Comparison of ENCODE assay signal across 12 cellular contexts in the genomic region with DNA sequence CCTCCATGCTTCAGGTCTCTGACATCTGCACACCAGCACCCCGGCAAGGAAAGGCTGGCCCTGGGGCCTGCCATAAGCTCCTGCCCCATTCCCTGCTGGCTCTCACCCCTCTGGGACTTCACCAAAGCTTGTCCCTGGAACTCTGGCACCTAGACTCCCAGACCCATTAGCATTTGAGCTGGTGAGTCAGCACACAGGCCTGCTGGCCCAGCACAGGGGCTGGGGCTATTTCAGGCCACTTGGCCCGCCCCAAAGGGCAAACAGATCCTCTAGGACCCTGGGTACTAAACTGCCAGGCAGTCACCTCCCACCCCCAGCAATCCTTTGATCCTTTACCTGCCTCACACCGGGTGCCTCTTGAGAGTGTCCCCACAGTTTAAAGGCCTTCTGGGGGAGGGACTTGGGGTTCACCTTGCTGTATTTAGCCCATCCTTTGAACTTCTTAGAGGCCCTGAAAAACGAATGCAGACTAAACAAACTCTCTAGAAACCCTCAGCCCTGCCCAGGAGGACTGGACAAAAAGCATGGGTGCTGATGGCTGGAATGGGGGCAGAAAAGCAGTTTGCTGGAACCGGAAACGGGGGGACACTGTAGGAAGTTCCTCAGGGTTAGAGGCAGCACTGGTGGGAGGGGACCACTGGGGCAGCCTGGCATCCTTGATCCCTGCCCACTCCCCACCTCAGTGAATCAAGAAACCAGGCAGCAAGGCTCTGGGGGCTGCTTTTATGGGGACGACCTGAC. TPM values are rescaled to one million over a fixed set of nuclear protein-coding genes. Genes with fewer than 3 reads are reported as not detected.
DNase-seq lines count a peak whose midpoint lies in the region; ATAC-seq and TF ChIP-seq lines count a peak whose summit lies in the region.
"Had no signal": no experiment of that assay in that cellular context is flagged by ENCODE, and none has a peak within 500 bp of the region (broad histone marks: within the 10 kb centered on the region; RNA-seq: fewer than 3 reads in every experiment).

No MANE protein-coding gene starts in this region.

- no peak overlapping the region for H3K4me3 Mint-ChIP-seq in endothelial cell (ENCODE audit: unreplicated experiment)
- H3K4me3 Mint-ChIP-seq: CD4-positive, CD25-positive, alpha-beta regulatory T cell had no signal

- TF ChIP-seq CTCF in AG04450 (IDR thresholded peaks at IDR 0.05; ENCODE audit: low read depth, low read length) (no peak), fibroblast of lung (conservative IDR thresholded peaks at IDR 0.05 in 1 of 2, IDR thresholded peaks at IDR 0.05 in 1 of 2; ENCODE audit: low read depth in 1 of 2, low read length in 2 of 2) (no peak), endothelial cell (IDR thresholded peaks at IDR 0.05; ENCODE audit: unreplicated experiment) (no peak)

- no peak overlapping the region for H3K27ac Mint-ChIP-seq in endothelial cell (ENCODE audit: unreplicated experiment)

- peak overlapping the region; percentile 8 for H3K4me2 ChIP-seq in fibroblast of lung (ENCODE audit: extremely low read depth, insufficient read depth, low read length)

- CTCF ChIA-PET in AG04450 (lab: Charles Lee) = interaction anchor here (1.0 to 2.1 kb wide), 4 partner anchors 18 to 39 kb away, joined by 3 to 8 read pairs (median 5); partner anchors contain the start of gene PDK2

- peaks cover 28% of the 10 kb centered on the region for H3K27me3 Mint-ChIP-seq in endothelial cell (ENCODE audit: unreplicated experiment)

- no peaks in the 10 kb centered on the region for H3K27me3 ChIP-seq in AG04450 (ENCODE audit: control insufficient read depth, insufficient read depth, low read length)
- H3K27me3 ChIP-seq in HUES64 (ENCODE audit: insufficient read depth, low read length) = peaks cover 5% of the 10 kb centered on the region
- H3K27me3 ChIP-seq in fibroblast of lung (ENCODE audit: control insufficient read depth, insufficient read depth, low read length) = no peaks in the 10 kb centered on the region

- no peaks in the 10 kb centered on the region for H3K79me2 ChIP-seq in fibroblast of lung (ENCODE audit: control insufficient read depth, insufficient read depth, low read length)

- peaks cover 32% of the 10 kb centered on the region for H3K36me3 Mint-ChIP-seq in endothelial cell (ENCODE audit: low read depth, unreplicated experiment)

- H4K20me1 ChIP-seq in fibroblast of lung (ENCODE audit: control insufficient read depth, extremely low read depth, insufficient read depth, low read length) = no peaks in the 10 kb centered on the region

- H3K9me3 ChIP-seq in AG04450 (ENCODE audit: control insufficient read depth, insufficient read depth, low read length) (no peaks in the 10 kb centered on the region; the same call in 1 of the 2 replicates), HUES64 (ENCODE audit: insufficient read depth, low read depth, low read length) (no peaks in the 10 kb centered on the region), fibroblast of lung (ENCODE audit: control insufficient read depth, insufficient read depth, low read depth, low read length) (no peaks in the 10 kb centered on the region)
- H3K9me3 ChIP-seq: colonic mucosa had no signal

- H3K9ac ChIP-seq in HUES64 (ENCODE audit: low read depth, low read length) = no peak overlapping the region
- H3K9ac ChIP-seq in fibroblast of lung (ENCODE audit: insufficient read depth, low read length) = no peak overlapping the region

- WGBS in HUES64 = 44% methylated on average over 6 of the region's 7 CpGs

- no peak overlapping the region for H3K4me3 ChIP-seq in AG04450 (ENCODE audit: low read depth, low read length)
- H3K4me3 ChIP-seq in HUES64 (ENCODE audit: low read length) = no peak overlapping the region
- no peak overlapping the region for H3K4me3 ChIP-seq in fibroblast of lung (replicated peaks in 1 of 4; ENCODE audit: control extremely low read depth in 1 of 4, insufficient read depth in 1 of 4, low read depth in 3 of 4, low read length in 4 of 4)
- H3K4me3 ChIP-seq: colonic mucosa had no signal

- H3K9me3 Mint-ChIP-seq in endothelial cell (ENCODE audit: unreplicated experiment) = no peaks in the 10 kb centered on the region

- DNase-seq in AG04450 (ENCODE audit: low read depth, low spot score) = no peak
- peak; percentile 48 to 72 for DNase-seq in fibroblast of lung (ENCODE audit: low read depth in 2 of 2)
- peak; percentile 16 for DNase-seq in midbrain (lab: John Stamatoyannopoulos, UW)
- no peak for DNase-seq in activated CD8-positive, alpha-beta memory T cell treated with anti-CD3 and anti-CD28 coated beads, Interleukin-2, amount 50 U/mL, for 48 hours
- no peak for DNase-seq in occipital lobe (lab: John Stamatoyannopoulos, UW)
- no peak for DNase-seq in endothelial cell (ENCODE audit: low spot score)
- DNase-seq: CD4-positive, CD25-positive, alpha-beta regulatory T cell; colonic mucosa; NCI-H187; stimulated activated CD4-positive, alpha-beta T cell treated with anti-CD3 and anti-CD28 coated beads, Interleukin-1b, Interleukin-23, amount 100 ng/mL, for 48 hours had no signal

- H3K36me3 ChIP-seq in HUES64 (ENCODE audit: insufficient read depth, low read length) (peaks cover 17% of the 10 kb centered on the region), fibroblast of lung (ENCODE audit: control insufficient read depth, insufficient read depth, low read length) (peaks cover 22% of the 10 kb centered on the region)

- peak overlapping the region; percentile 57 for H3K27ac ChIP-seq in AG04450 (ENCODE audit: low read depth, low read length)
- H3K27ac ChIP-seq in HUES64 (ENCODE audit: low read depth, low read length) = peak overlapping the region; percentile 12; the same call in 1 of the 2 replicates
- peak overlapping the region; percentile 19 for H3K27ac ChIP-seq in fibroblast of lung (ENCODE audit: insufficient read depth, low read length)
- H3K27ac ChIP-seq: colonic mucosa had no signal

- ATAC-seq in HG03139 (IDR thresholded peaks at IDR 0.05; ENCODE audit: unreplicated experiment) = no peak

- no peak overlapping the region for H2AFZ ChIP-seq in fibroblast of lung (ENCODE audit: low read length)

- H3K4me1 Mint-ChIP-seq in endothelial cell (ENCODE audit: unreplicated experiment) = peaks cover 26% of the 10 kb centered on the region

- POLR2A ChIA-PET in AG04450 (lab: Yijun Ruan, JAX) = interaction anchor here (1.1 kb wide), 2 partner anchors 19 to 26 kb away, joined by 4 to 6 read pairs; no protein-coding TSS in a partner anchor

- H3K4me1 ChIP-seq in HUES64 (ENCODE audit: insufficient read depth, low read length) (peaks cover 27% of the 10 kb centered on the region), fibroblast of lung (ENCODE audit: control insufficient read depth, extremely low read depth, insufficient read depth, low read length) (peaks cover 14% of the 10 kb centered on the region)

RNA-seq across cellular contexts. Expression of gene SAMD14, which starts 3.2 kb away (rescaled TPM):
- polyA plus RNA-seq in AG04450 (2011; rRNA removed) (3.5 and 5.3 TPM in 2 replicates), fibroblast of lung (1.4 and 3.8 TPM in 2 replicates)
- polyA minus RNA-seq in AG04450 (2011; rRNA and poly(A)+ RNA removed) = 3.8 and 6.4 TPM in 2 replicates
- 5.8 TPM for polyA plus RNA-seq in HUES64 (2013, experiment 1 of 2)
- polyA plus RNA-seq in HUES64 (2013, experiment 2 of 2) = 6.7 TPM
- total RNA-seq in fibroblast of lung (2.1 and 2.3 TPM in 2 replicates), occipital lobe (21.5 TPM), endothelial cell (ENCODE audit: unreplicated experiment) (82.0 TPM)
- polyA plus RNA-seq in fibroblast of lung (2012) = 6.5 and 13.5 TPM in 2 replicates
- 2.1 and 14.8 TPM in 2 replicates for polyA minus RNA-seq in fibroblast of lung (ENCODE audit: low replicate concordance)

RNA-seq across cellular contexts. Expression of gene PPP1R9B, which starts 17.3 kb away (rescaled TPM):
- polyA plus RNA-seq in AG04450 (2011; rRNA removed) (17.6 and 18.2 TPM in 2 replicates), fibroblast of lung (22.1 and 26.0 TPM in 2 replicates)
- polyA minus RNA-seq in AG04450 (2011; rRNA and poly(A)+ RNA removed) = 35.7 and 42.5 TPM in 2 replicates
- polyA plus RNA-seq in HUES64 (2013, experiment 1 of 2) = 10.4 TPM
- polyA plus RNA-seq in HUES64 (2013, experiment 2 of 2) = 12.4 TPM
- total RNA-seq in fibroblast of lung (41.5 and 45.5 TPM in 2 replicates), occipital lobe (69.9 TPM), endothelial cell (ENCODE audit: unreplicated experiment) (101 TPM)
- polyA plus RNA-seq in fibroblast of lung (2012) = 37.9 and 40.6 TPM in 2 replicates
- polyA minus RNA-seq in fibroblast of lung (ENCODE audit: low replicate concordance) = 25.3 and 28.3 TPM in 2 replicates

RNA-seq across cellular contexts. Expression of gene SGCA, which starts 32.6 kb away (rescaled TPM):
- polyA plus RNA-seq in AG04450 (2011; rRNA removed) (0.16 and 0.21 TPM in 2 replicates), fibroblast of lung (1.4 and 1.6 TPM in 2 replicates)
- not detected in 2 replicates for polyA minus RNA-seq in AG04450 (2011; rRNA and poly(A)+ RNA removed)
- not detected for polyA plus RNA-seq in HUES64 (2013, experiment 1 of 2)
- 0.89 TPM for polyA plus RNA-seq in HUES64 (2013, experiment 2 of 2)
- total RNA-seq in fibroblast of lung (4.1 and 4.3 TPM in 2 replicates), occipital lobe (not detected), endothelial cell (ENCODE audit: unreplicated experiment) (not detected)
- 5.2 and 8.8 TPM in 2 replicates for polyA plus RNA-seq in fibroblast of lung (2012)
- polyA minus RNA-seq in fibroblast of lung (ENCODE audit: low replicate concordance) = 1.7 and 5.6 TPM in 2 replicates
- total RNA-seq: CD4-positive, CD25-positive, alpha-beta regulatory T cell had no signal
- polyA plus RNA-seq: CD4-positive, CD25-positive, alpha-beta regulatory T cell had no signal

RNA-seq across cellular contexts. Expression of gene PDK2, which starts 38.0 kb away (rescaled TPM):
- polyA plus RNA-seq in AG04450 (2011; rRNA removed) (62.4 and 81.7 TPM in 2 replicates), fibroblast of lung (41.0 and 44.6 TPM in 2 replicates)
- 87.6 and 106 TPM in 2 replicates for polyA minus RNA-seq in AG04450 (2011; rRNA and poly(A)+ RNA removed)
- 12.5 TPM for polyA plus RNA-seq in HUES64 (2013, experiment 1 of 2)
- polyA plus RNA-seq in HUES64 (2013, experiment 2 of 2) = 15.5 TPM
- total RNA-seq in fibroblast of lung (19.2 and 19.3 TPM in 2 replicates), occipital lobe (9.0 TPM), endothelial cell (ENCODE audit: unreplicated experiment) (37.1 TPM)
- 27.6 and 28.3 TPM in 2 replicates for polyA plus RNA-seq in fibroblast of lung (2012)
- polyA minus RNA-seq in fibroblast of lung (ENCODE audit: low replicate concordance) = 178 and 230 TPM in 2 replicates

Comparison
In these comparisons a context has a peak if more than half of its experiments do, and no peak if none do; other contexts are left out.
1. DNase-seq: peak in fibroblast of lung (2 of 2) and midbrain (single experiment); none in AG04450 (single experiment), activated CD8-positive, alpha-beta memory T cell treated with anti-CD3 and anti-CD28 coated beads, Interleukin-2, amount 50 U/mL, for 48 hours (single experiment), occipital lobe (single experiment) and endothelial cell (single experiment).
2. Peak in every context shown above with its lines, with median percentiles within 50 percentile points of each other: H3K27ac ChIP-seq.